Comparison of ENCODE assay signal across 1 cellular context in genomic region chr2:215861607-215862033, GRCh38.
A peak's percentile ranks its signal among the peaks of the same experiment; 100 is the strongest.
TF ChIP-seq lines count a peak whose summit lies in the region.

No MANE protein-coding gene starts in this region.

TF ChIP-seq in K562, 482 proteins besides CTCF, POLR2A, EP300 and RAD21 (continued from another document):
- TF ChIP-seq ZBTB40 (IDR thresholded peaks at IDR 0.05) (peak; percentile 89), ZBTB40 (CRISPR knock-in tag; IDR thresholded peaks at IDR 0.05) (no peak), C11orf30 (IDR thresholded peaks at IDR 0.05; ENCODE audit: low read depth) (no peak), ZNF197 (CRISPR knock-in tag; IDR thresholded peaks at IDR 0.05; ENCODE audit: low read depth) (no peak), GATAD2A (IDR thresholded peaks at IDR 0.05) (no peak), FOXP4 (CRISPR knock-in tag; IDR thresholded peaks at IDR 0.05; ENCODE audit: borderline replicate concordance) (no peak), CBX2 (IDR thresholded peaks at IDR 0.05; ENCODE audit: insufficient read depth, low read length, poor library complexity, severe bottlenecking) (no peak), NCOA4 (IDR thresholded peaks at IDR 0.05; ENCODE audit: partially characterized antibody) (no peak), ZNF668 (CRISPR knock-in tag; IDR thresholded peaks at IDR 0.05) (no peak), SIN3A (IDR thresholded peaks at IDR 0.05; ENCODE audit: borderline replicate concordance in 2 of 2, control insufficient read depth in 1 of 2, low read depth in 2 of 2, low read length in 2 of 2) (no peak), SETDB1 (IDR thresholded peaks at IDR 0.05; ENCODE audit: low read length) (no peak), OTX1 (CRISPR knock-in tag; IDR thresholded peaks at IDR 0.05) (0 out of 2 replicates have a peak, but pooled peaks have one; percentile 47), ZBTB26 (CRISPR knock-in tag; IDR thresholded peaks at IDR 0.05) (no peak), ADNP (tag; IDR thresholded peaks at IDR 0.05) (no peak), MXI1 (IDR thresholded peaks at IDR 0.05; ENCODE audit: low read depth, low read length) (no peak), PRPF4 (IDR thresholded peaks at IDR 0.05; ENCODE audit: insufficient read depth, low read depth, low read length, poor library complexity, severe bottlenecking) (no peak)
- TF ChIP-seq, protein P1, sequence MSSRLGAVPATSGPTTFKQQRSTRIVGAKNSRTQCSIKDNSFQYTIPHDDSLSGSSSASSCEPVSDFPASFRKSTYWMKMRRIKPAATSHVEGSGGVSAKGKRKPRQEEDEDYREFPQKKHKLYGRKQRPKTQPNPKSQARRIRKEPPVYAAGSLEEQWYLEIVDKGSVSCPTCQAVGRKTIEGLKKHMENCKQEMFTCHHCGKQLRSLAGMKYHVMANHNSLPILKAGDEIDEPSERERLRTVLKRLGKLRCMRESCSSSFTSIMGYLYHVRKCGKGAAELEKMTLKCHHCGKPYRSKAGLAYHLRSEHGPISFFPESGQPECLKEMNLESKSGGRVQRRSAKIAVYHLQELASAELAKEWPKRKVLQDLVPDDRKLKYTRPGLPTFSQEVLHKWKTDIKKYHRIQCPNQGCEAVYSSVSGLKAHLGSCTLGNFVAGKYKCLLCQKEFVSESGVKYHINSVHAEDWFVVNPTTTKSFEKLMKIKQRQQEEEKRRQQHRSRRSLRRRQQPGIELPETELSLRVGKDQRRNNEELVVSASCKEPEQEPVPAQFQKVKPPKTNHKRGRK (tag; IDR thresholded peaks at IDR 0.05) = peak; percentile 95
- TF ChIP-seq, protein P2, sequence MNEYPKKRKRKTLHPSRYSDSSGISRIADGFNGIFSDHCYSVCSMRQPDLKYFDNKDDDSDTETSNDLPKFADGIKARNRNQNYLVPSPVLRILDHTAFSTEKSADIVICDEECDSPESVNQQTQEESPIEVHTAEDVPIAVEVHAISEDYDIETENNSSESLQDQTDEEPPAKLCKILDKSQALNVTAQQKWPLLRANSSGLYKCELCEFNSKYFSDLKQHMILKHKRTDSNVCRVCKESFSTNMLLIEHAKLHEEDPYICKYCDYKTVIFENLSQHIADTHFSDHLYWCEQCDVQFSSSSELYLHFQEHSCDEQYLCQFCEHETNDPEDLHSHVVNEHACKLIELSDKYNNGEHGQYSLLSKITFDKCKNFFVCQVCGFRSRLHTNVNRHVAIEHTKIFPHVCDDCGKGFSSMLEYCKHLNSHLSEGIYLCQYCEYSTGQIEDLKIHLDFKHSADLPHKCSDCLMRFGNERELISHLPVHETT (CRISPR knock-in tag; conservative IDR thresholded peaks at IDR 0.05 in 1 of 2, IDR thresholded peaks at IDR 0.05 in 1 of 2) = no peak
- TF ChIP-seq, protein P3, sequence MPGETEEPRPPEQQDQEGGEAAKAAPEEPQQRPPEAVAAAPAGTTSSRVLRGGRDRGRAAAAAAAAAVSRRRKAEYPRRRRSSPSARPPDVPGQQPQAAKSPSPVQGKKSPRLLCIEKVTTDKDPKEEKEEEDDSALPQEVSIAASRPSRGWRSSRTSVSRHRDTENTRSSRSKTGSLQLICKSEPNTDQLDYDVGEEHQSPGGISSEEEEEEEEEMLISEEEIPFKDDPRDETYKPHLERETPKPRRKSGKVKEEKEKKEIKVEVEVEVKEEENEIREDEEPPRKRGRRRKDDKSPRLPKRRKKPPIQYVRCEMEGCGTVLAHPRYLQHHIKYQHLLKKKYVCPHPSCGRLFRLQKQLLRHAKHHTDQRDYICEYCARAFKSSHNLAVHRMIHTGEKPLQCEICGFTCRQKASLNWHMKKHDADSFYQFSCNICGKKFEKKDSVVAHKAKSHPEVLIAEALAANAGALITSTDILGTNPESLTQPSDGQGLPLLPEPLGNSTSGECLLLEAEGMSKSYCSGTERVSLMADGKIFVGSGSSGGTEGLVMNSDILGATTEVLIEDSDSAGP (CRISPR knock-in tag; IDR thresholded peaks at IDR 0.05) = no peak
- TF ChIP-seq, protein P4, sequence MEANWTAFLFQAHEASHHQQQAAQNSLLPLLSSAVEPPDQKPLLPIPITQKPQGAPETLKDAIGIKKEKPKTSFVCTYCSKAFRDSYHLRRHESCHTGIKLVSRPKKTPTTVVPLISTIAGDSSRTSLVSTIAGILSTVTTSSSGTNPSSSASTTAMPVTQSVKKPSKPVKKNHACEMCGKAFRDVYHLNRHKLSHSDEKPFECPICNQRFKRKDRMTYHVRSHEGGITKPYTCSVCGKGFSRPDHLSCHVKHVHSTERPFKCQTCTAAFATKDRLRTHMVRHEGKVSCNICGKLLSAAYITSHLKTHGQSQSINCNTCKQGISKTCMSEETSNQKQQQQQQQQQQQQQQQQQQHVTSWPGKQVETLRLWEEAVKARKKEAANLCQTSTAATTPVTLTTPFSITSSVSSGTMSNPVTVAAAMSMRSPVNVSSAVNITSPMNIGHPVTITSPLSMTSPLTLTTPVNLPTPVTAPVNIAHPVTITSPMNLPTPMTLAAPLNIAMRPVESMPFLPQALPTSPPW (CRISPR knock-in tag; IDR thresholded peaks at IDR 0.05) = no peak
TF ChIP-seq in K562: peak in this region for 6.
